In the genomic region with DNA sequence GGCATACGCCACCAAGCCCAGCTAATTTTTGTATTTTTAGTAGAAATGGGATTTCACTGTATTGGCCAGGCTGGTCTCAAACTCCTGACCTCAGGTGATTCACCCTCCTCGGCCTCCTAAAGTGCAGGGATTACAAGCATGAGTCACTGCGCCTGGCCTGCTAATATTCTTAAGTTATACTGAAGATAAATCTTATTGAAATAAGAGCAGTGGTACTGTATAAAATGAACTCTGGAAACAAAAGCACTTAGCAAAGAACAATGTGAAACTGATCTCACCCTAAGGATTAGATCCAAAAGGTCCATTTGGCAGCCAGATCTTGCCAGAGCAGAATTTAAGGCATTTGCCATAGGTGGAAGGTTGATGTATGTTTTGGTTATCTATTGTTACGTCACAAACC, we compare ENCODE assay signal across 25 cellular contexts. TPM values are rescaled to one million over a fixed set of nuclear protein-coding genes. Genes with fewer than 3 reads are reported as not detected.
DNase-seq lines count a peak whose midpoint lies in the region; ATAC-seq and TF ChIP-seq lines count a peak whose summit lies in the region.
"Had no signal": no experiment of that assay in that cellular context is flagged by ENCODE, and none has a peak within 500 bp of the region (broad histone marks: within the 10 kb centered on the region; RNA-seq: fewer than 3 reads in every experiment).

No MANE protein-coding gene starts in this region.

- TF ChIP-seq POLR2A in breast epithelium (IDR thresholded peaks at IDR 0.05) = no peak
- TF ChIP-seq POLR2A in adrenal gland (IDR thresholded peaks at IDR 0.05) = no peak

- ATAC-seq in stimulated activated memory B cell treated with anti-CD40 and anti-IgM and Interleukin-4, amounts not matched to agents 10 μg/mL and 1 μg/mL and 100 μg/mL, for 72 hours = no peak
- ATAC-seq: activated T-cell treated with anti-CD3 and anti-CD28 coated beads, Interleukin-2, amount 50 U/mL, for 72 hours; left lobe of liver; WTC11 had no signal

- H3K36me3 ChIP-seq in breast epithelium = no peaks in the 10 kb centered on the region
- H3K36me3 ChIP-seq in adrenal gland (replicated peaks in 1 of 2) = no peaks in the 10 kb centered on the region
- H3K36me3 ChIP-seq: vagina had no signal

- peaks cover 9% of the 10 kb centered on the region for H3K36me3 Mint-ChIP-seq in MCF 10A (ENCODE audit: insufficient read depth, unreplicated experiment)
- peaks cover 51% of the 10 kb centered on the region for H3K36me3 Mint-ChIP-seq in stimulated activated memory B cell treated with anti-CD40 and anti-IgM and Interleukin-4, amounts not matched to agents 10 μg/mL and 1 μg/mL and 100 μg/mL, for 72 hours
- H3K36me3 Mint-ChIP-seq: WTC11 had no signal

- no peaks in the 10 kb centered on the region for H3K4me1 ChIP-seq in breast epithelium
- H3K4me1 ChIP-seq in adrenal gland (replicated peaks in 1 of 2) = peaks cover 14 to 36% of the 10 kb centered on the region in 2 donors
- H3K4me1 ChIP-seq: vagina had no signal

- TF ChIP-seq CTCF in MCF 10A (IDR thresholded peaks at IDR 0.05; ENCODE audit: unreplicated experiment) = no peak
- TF ChIP-seq CTCF in breast epithelium (IDR thresholded peaks at IDR 0.05) = no peak
- TF ChIP-seq CTCF in adrenal gland (IDR thresholded peaks at IDR 0.05) = no peak
- no peak for TF ChIP-seq CTCF in fibroblast of the aortic adventitia (IDR thresholded peaks at IDR 0.05; ENCODE audit: insufficient read depth, low read length)

- H3K9me3 Mint-ChIP-seq in MCF 10A (ENCODE audit: unreplicated experiment) = no peaks in the 10 kb centered on the region
- no peaks in the 10 kb centered on the region for H3K9me3 Mint-ChIP-seq in stimulated activated memory B cell treated with anti-CD40 and anti-IgM and Interleukin-4, amounts not matched to agents 10 μg/mL and 1 μg/mL and 100 μg/mL, for 72 hours
- H3K9me3 Mint-ChIP-seq: activated naive CD4-positive, alpha-beta T cell treated with anti-CD3 and anti-CD28 coated beads for 36 hours; stimulated activated naive CD8-positive, alpha-beta T cell treated with anti-CD3 and anti-CD28 coated beads, Interleukin-15, Interleukin-2, amounts not matched to agents 100 ng/mL and 50 ng/mL, for 24 hours had no signal

- no peaks in the 10 kb centered on the region for H3K4me1 Mint-ChIP-seq in MCF 10A (ENCODE audit: insufficient read depth, unreplicated experiment)
- H3K4me1 Mint-ChIP-seq in stimulated activated memory B cell treated with anti-CD40 and anti-IgM and Interleukin-4, amounts not matched to agents 10 μg/mL and 1 μg/mL and 100 μg/mL, for 72 hours = no peaks in the 10 kb centered on the region
- H3K4me1 Mint-ChIP-seq: CD4-positive, CD25-positive, alpha-beta regulatory T cell had no signal

- H3K9me3 ChIP-seq in breast epithelium (no peaks in the 10 kb centered on the region), adrenal gland (replicated peaks in 1 of 3) (no peaks in the 10 kb centered on the region)
- H3K9me3 ChIP-seq: neutrophil, vagina had no signal

- H3K4me3 Mint-ChIP-seq in MCF 10A (ENCODE audit: unreplicated experiment) = no peak overlapping the region
- H3K4me3 Mint-ChIP-seq in stimulated activated memory B cell treated with anti-CD40 and anti-IgM and Interleukin-4, amounts not matched to agents 10 μg/mL and 1 μg/mL and 100 μg/mL, for 72 hours = no peak overlapping the region
- H3K4me3 Mint-ChIP-seq: activated naive CD4-positive, alpha-beta T cell treated with anti-CD3 and anti-CD28 coated beads for 36 hours; activated T-cell treated with anti-CD3 and anti-CD28 coated beads, Interleukin-2, amount 50 U/mL, for 72 hours; CD4-positive, CD25-positive, alpha-beta regulatory T cell; stimulated activated naive CD8-positive, alpha-beta T cell treated with anti-CD3 and anti-CD28 coated beads, Interleukin-15, Interleukin-2, amounts not matched to agents 100 ng/mL and 50 ng/mL, for 24 hours; WTC11 had no signal

- intact Hi-C loops in MCF 10A (cut with micrococcal nuclease) = no loop called here
- intact Hi-C loops in breast epithelium (cut with DNase I; ENCODE audit: low total_unique reads) = no loop called here
- intact Hi-C loops in adrenal gland (cut with DNase I) = no loop called here
- intact Hi-C loops in cardiac septum (cut with DNase I) = no loop called here

- H3K27me3 ChIP-seq in breast epithelium = no peaks in the 10 kb centered on the region
- H3K27me3 ChIP-seq in adrenal gland = no peaks in the 10 kb centered on the region
- H3K27me3 ChIP-seq: neutrophil, vagina had no signal

- no peaks in the 10 kb centered on the region for H3K27me3 Mint-ChIP-seq in MCF 10A (ENCODE audit: insufficient read depth, unreplicated experiment)
- no peaks in the 10 kb centered on the region for H3K27me3 Mint-ChIP-seq in stimulated activated memory B cell treated with anti-CD40 and anti-IgM and Interleukin-4, amounts not matched to agents 10 μg/mL and 1 μg/mL and 100 μg/mL, for 72 hours
- H3K27me3 Mint-ChIP-seq: CD4-positive, CD25-positive, alpha-beta regulatory T cell; stimulated activated naive CD8-positive, alpha-beta T cell treated with anti-CD3 and anti-CD28 coated beads, Interleukin-15, Interleukin-2, amounts not matched to agents 100 ng/mL and 50 ng/mL, for 24 hours had no signal

- DNase-seq in MCF 10A (ENCODE audit: unreplicated experiment) (peak; percentile 20), breast epithelium (ENCODE audit: low spot score in 2 of 2) (no peak), adrenal gland (no peak), fibroblast of the aortic adventitia (ENCODE audit: low read depth) (peak; percentile 83), KG1 (lab: John Stamatoyannopoulos, UW) (no peak), cardiac septum (ENCODE audit: low spot score) (no peak), cerebellum (ENCODE audit: low spot score) (no peak)
- DNase-seq: activated CD4-positive, alpha-beta T cell treated with anti-CD3 and anti-CD28 coated beads, Interleukin-2, amount 50 U/mL, for 1 hour; activated naive CD4-positive, alpha-beta T cell treated with anti-CD3 and anti-CD28 coated beads for 36 hours; activated T-cell treated with anti-CD3 and anti-CD28 coated beads, Interleukin-2, amount 50 U/mL, for 72 hours; CD4-positive, CD25-positive, alpha-beta regulatory T cell; GOT3; NCI-H1694; NCI-H2171; NCI-H524 treated with DMSO at 0.1 percent for 48 hours; PC-9; SHP77; T1000 had no signal

- H3K4me3 ChIP-seq in breast epithelium = no peak overlapping the region
- no peak overlapping the region for H3K4me3 ChIP-seq in adrenal gland
- H3K4me3 ChIP-seq in fibroblast of the aortic adventitia (ENCODE audit: low read depth, low read length) = no peak overlapping the region
- H3K4me3 ChIP-seq: PC-9, vagina had no signal

- CTCF ChIA-PET in MCF 10A (lab: Yijun Ruan, JAX) = interaction anchor here (0.7 to 1.7 kb wide), 2 partner anchors 97 to 150 kb away, joined by 4 to 5 read pairs; no protein-coding TSS in a partner anchor

- POLR2A ChIA-PET in MCF 10A (lab: Yijun Ruan, JAX) = no interaction called here

- no peak overlapping the region for H3K27ac Mint-ChIP-seq in MCF 10A (ENCODE audit: low read depth, unreplicated experiment)
- no peak overlapping the region for H3K27ac Mint-ChIP-seq in stimulated activated memory B cell treated with anti-CD40 and anti-IgM and Interleukin-4, amounts not matched to agents 10 μg/mL and 1 μg/mL and 100 μg/mL, for 72 hours
- H3K27ac Mint-ChIP-seq: activated naive CD4-positive, alpha-beta T cell treated with anti-CD3 and anti-CD28 coated beads for 36 hours; activated T-cell treated with anti-CD3 and anti-CD28 coated beads, Interleukin-2, amount 50 U/mL, for 72 hours; CD4-positive, CD25-positive, alpha-beta regulatory T cell; stimulated activated naive CD8-positive, alpha-beta T cell treated with anti-CD3 and anti-CD28 coated beads, Interleukin-15, Interleukin-2, amounts not matched to agents 100 ng/mL and 50 ng/mL, for 24 hours; WTC11 had no signal

- 52 to 66% (median 62%) methylated on average over 4 of the region's 4 CpGs for WGBS in adrenal gland, 4 donors

- BruUV-seq in MCF 10A (replicated peaks; lab: Mats Ljungman, UMichigan) = no TSS peak

- no peak overlapping the region for H3K27ac ChIP-seq in breast epithelium
- peak overlapping the region in 4 of 5 donors; percentile 15 to 56 (median 51) for H3K27ac ChIP-seq in adrenal gland
- H3K27ac ChIP-seq: 22Rv1, PC-9, vagina had no signal

RNA-seq across cellular contexts. Expression of a gene that starts 27.1 kb away (rescaled TPM):
- total RNA-seq in MCF 10A (2022) (59.4 and 105 TPM in 2 replicates), breast epithelium (100 to 1,000 TPM in 1 of 3 donors, 10 to 100 TPM in 2; 56.5 to 108 (median 76.0) TPM), adrenal gland (100 to 1,000 TPM; 145 to 605 (median 189) TPM), fibroblast of the aortic adventitia (ENCODE audit: low replicate concordance) (35.8 and 43.4 TPM in 2 replicates), cardiac septum (111 TPM), cerebellum (4.4 TPM)
- 100 to 1,000 TPM; 126 to 188 (median 152) TPM for polyA plus RNA-seq in adrenal gland

Comparison
In these comparisons a context has a peak if more than half of its experiments do, and no peak if none do; other contexts are left out.
1. DNase-seq: peak in MCF 10A (single experiment) and fibroblast of the aortic adventitia (single experiment); none in breast epithelium (0 of 2), adrenal gland (0 of 7), KG1 (single experiment), cardiac septum (single experiment) and cerebellum (single experiment).
2. H3K27ac ChIP-seq: peak in adrenal gland (4 of 5); none in breast epithelium (0 of 2).